Comparison of ENCODE assay signal across 35 cellular contexts in the genomic region with DNA sequence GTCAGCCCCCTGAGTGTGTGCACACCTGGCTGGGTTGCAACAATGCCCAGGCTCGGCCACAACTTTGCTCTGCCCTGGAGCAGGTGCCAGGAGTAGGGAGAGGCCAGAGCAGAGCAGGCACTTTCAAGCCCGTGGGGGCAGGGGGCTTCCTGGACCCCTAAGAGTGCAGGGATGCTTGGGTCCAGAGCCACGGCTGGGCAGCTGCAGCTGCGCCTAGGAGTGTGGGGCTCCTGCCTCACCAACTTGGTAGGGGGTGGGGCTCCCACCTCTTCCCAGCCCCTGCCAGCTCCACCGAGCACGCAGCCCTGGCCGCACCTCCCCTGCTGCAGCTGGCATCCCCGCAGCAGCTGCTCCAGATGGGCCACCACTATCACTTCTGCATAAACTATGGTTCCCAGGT. TPM values are rescaled to one million over a fixed set of nuclear protein-coding genes. Genes with fewer than 3 reads are reported as not detected.
"Had no signal": no experiment of that assay in that cellular context is flagged by ENCODE, and none has a peak within 500 bp of the region (broad histone marks: within the 10 kb centered on the region; RNA-seq: fewer than 3 reads in every experiment).

No MANE protein-coding gene starts in this region.

- H3K9me3 ChIP-seq: adrenal gland, body of pancreas had no signal

- H3K4me1 Mint-ChIP-seq: activated B cell treated with CpG ODN at 0.5 μM for 24 hours; activated CD4-positive, alpha-beta T cell treated with anti-CD3 and anti-CD28 coated beads, Interleukin-2, amount 10 ng/mL, durations not matched to agents 24 days and 14 days; activated naive CD8-positive, alpha-beta T cell treated with anti-CD3 and anti-CD28 coated beads for 36 hours; activated T-helper 17 cell treated with anti-CD3 and anti-CD28 coated beads, Interleukin-2, amount 50 U/mL, for 72 hours had no signal

- H3K27me3 ChIP-seq: adrenal gland, brain microvascular endothelial cell had no signal

- H3K27ac ChIP-seq: adrenal gland, body of pancreas, brain microvascular endothelial cell, breast epithelium, VCaP had no signal

- DNase-seq: activated B cell treated with CpG ODN at 0.5 μM for 24 hours; activated CD4-positive, alpha-beta memory T cell treated with anti-CD3 and anti-CD28 coated beads for 36 hours; activated CD4-positive, alpha-beta T cell treated with anti-CD3 and anti-CD28 coated beads for 4 hours; activated CD4-positive, alpha-beta T cell treated with anti-CD3 and anti-CD28 coated beads, Interleukin-2, amount 10 ng/mL, durations not matched to agents 24 days and 14 days; activated CD4-positive, alpha-beta T cell treated with anti-CD3 and anti-CD28 coated beads, Interleukin-2, amount 50 U/mL, for 1 hour; activated CD4-positive, alpha-beta T cell treated with anti-CD3 and anti-CD28 coated beads, Interleukin-2, amount 50 U/mL, for 4 hours; activated CD4-positive, CD25-positive, alpha-beta regulatory T cell treated with anti-CD3 and anti-CD28 coated beads, Interleukin-2, amount 50 U/mL, for 72 hours; activated CD8-positive, alpha-beta memory T cell treated with anti-CD3 and anti-CD28 coated beads, Interleukin-2, amount 50 U/mL, for 4 hours; activated CD8-positive, alpha-beta T cell treated with anti-CD3 and anti-CD28 coated beads for 36 hours; activated effector memory CD4-positive, alpha-beta T cell treated with anti-CD3 and anti-CD28 coated beads, Interleukin-2, amount 50 U/mL, for 16 hours; activated gamma-delta T cell treated with Interleukin-2 at 50 U/mL for 16 hours; activated naive CD4-positive, alpha-beta T cell; activated naive CD4-positive, alpha-beta T cell treated with anti-CD3 and anti-CD28 coated beads for 36 hours; activated naive CD4-positive, alpha-beta T cell treated with anti-CD3 and anti-CD28 coated beads, Interleukin-2, amount 50 U/mL, for 16 hours; activated naive CD8-positive, alpha-beta T cell treated with anti-CD3 and anti-CD28 coated beads for 36 hours; activated T-cell treated with anti-CD3 and anti-CD28 coated beads for 4 hours; activated T-cell treated with anti-CD3 and anti-CD28 coated beads, Interleukin-2, amount 50 U/mL, for 1 hour; activated T-cell treated with anti-CD3 and anti-CD28 coated beads, Interleukin-2, amount 50 U/mL, for 4 hours; activated T-cell treated with anti-CD3 and anti-CD28 coated beads, Interleukin-2, amount 50 U/mL, for 72 hours; adrenal gland; amniotic stem cell; aorta; body of pancreas; brain microvascular endothelial cell; central memory CD4-positive, alpha-beta T cell; T-helper 1 cell; T-helper 2 cell; T-helper 9 cell had no signal

- H3K27ac Mint-ChIP-seq: activated B cell treated with CpG ODN at 0.5 μM for 24 hours; activated CD4-positive, alpha-beta memory T cell treated with anti-CD3 and anti-CD28 coated beads for 36 hours; activated CD4-positive, alpha-beta T cell treated with anti-CD3 and anti-CD28 coated beads, Interleukin-2, amount 10 ng/mL, durations not matched to agents 24 days and 14 days; activated CD8-positive, alpha-beta T cell treated with anti-CD3 and anti-CD28 coated beads for 36 hours; activated naive CD4-positive, alpha-beta T cell treated with anti-CD3 and anti-CD28 coated beads for 36 hours; activated naive CD4-positive, alpha-beta T cell treated with anti-CD3 and anti-CD28 coated beads, Interleukin-2, amount 50 U/mL, for 72 hours; activated naive CD8-positive, alpha-beta T cell treated with anti-CD3 and anti-CD28 coated beads for 36 hours; activated T-cell treated with anti-CD3 and anti-CD28 coated beads, Interleukin-2, amount 50 U/mL, for 72 hours; activated T-helper 1 cell treated with anti-CD3 and anti-CD28 coated beads, Interleukin-12 subunit alpha, Interleukin-12 subunit beta, Interleukin-2, Interleukin-4 antibody, amounts not matched to agents 30 ng/mL and 10 ng/mL and 1 ng/mL, durations not matched to agents 14 hours and 24 hours and 36 hours; activated T-helper 17 cell treated with anti-CD3 and anti-CD28 coated beads, Interleukin-2, amount 50 U/mL, for 72 hours; T-helper 1 cell treated with Interleukin-12 subunit alpha and Interleukin-12 subunit beta and Interleukin-4 antibody, amounts not matched to agents 30 μg/mL and 1 μg/mL, for 36 hours; T-helper 2 cell treated with Interferon-gamma antibody and Interleukin-4, amounts not matched to agents 5 μg/mL and 100 μg/mL, for 36 hours had no signal

- ATAC-seq: activated CD8-positive, alpha-beta T cell treated with anti-CD3 and anti-CD28 coated beads for 36 hours; activated naive CD4-positive, alpha-beta T cell treated with anti-CD3 and anti-CD28 coated beads, Interleukin-2, amount 50 U/mL, for 72 hours; activated T-cell treated with anti-CD3 and anti-CD28 coated beads, Interleukin-2, amount 50 U/mL, for 4 hours; activated T-cell treated with anti-CD3 and anti-CD28 coated beads, Interleukin-2, amount 50 U/mL, for 72 hours; activated T-helper 17 cell treated with anti-CD3 and anti-CD28 coated beads, Interleukin-2, amount 50 U/mL, for 72 hours; body of pancreas had no signal

- H3K9me3 Mint-ChIP-seq: activated CD4-positive, alpha-beta T cell treated with anti-CD3 and anti-CD28 coated beads, Interleukin-2, amount 10 ng/mL, durations not matched to agents 24 days and 14 days had no signal

- H3K27me3 Mint-ChIP-seq: activated CD4-positive, alpha-beta T cell treated with anti-CD3 and anti-CD28 coated beads, Interleukin-2, amount 10 ng/mL, durations not matched to agents 24 days and 14 days had no signal

- H3K36me3 ChIP-seq: adrenal gland, brain microvascular endothelial cell, breast epithelium had no signal

- H3K4me3 Mint-ChIP-seq: activated B cell treated with CpG ODN at 0.5 μM for 24 hours; activated CD4-positive, alpha-beta memory T cell treated with anti-CD3 and anti-CD28 coated beads for 36 hours; activated CD4-positive, alpha-beta T cell treated with anti-CD3 and anti-CD28 coated beads, Interleukin-2, amount 10 ng/mL, durations not matched to agents 24 days and 14 days; activated CD8-positive, alpha-beta T cell treated with anti-CD3 and anti-CD28 coated beads for 36 hours; activated naive CD4-positive, alpha-beta T cell treated with anti-CD3 and anti-CD28 coated beads for 36 hours; activated naive CD8-positive, alpha-beta T cell treated with anti-CD3 and anti-CD28 coated beads for 36 hours; activated T-cell treated with anti-CD3 and anti-CD28 coated beads, Interleukin-2, amount 50 U/mL, for 4 hours; activated T-cell treated with anti-CD3 and anti-CD28 coated beads, Interleukin-2, amount 50 U/mL, for 72 hours; activated T-helper 1 cell treated with anti-CD3 and anti-CD28 coated beads, Interleukin-12 subunit alpha, Interleukin-12 subunit beta, Interleukin-2, Interleukin-4 antibody, amounts not matched to agents 30 ng/mL and 10 ng/mL and 1 ng/mL, durations not matched to agents 14 hours and 24 hours and 36 hours; activated T-helper 17 cell treated with anti-CD3 and anti-CD28 coated beads, Interleukin-2, amount 50 U/mL, for 72 hours; T-helper 1 cell treated with Interleukin-12 subunit alpha and Interleukin-12 subunit beta and Interleukin-4 antibody, amounts not matched to agents 30 μg/mL and 1 μg/mL, for 36 hours; T-helper 2 cell treated with Interferon-gamma antibody and Interleukin-4, amounts not matched to agents 5 μg/mL and 100 μg/mL, for 36 hours had no signal

- H3K4me3 ChIP-seq: adrenal gland, body of pancreas, breast epithelium had no signal

- H3K4me1 ChIP-seq: adrenal gland, body of pancreas, breast epithelium had no signal

RNA-seq across cellular contexts. Expression of a gene that starts 19.9 kb away (rescaled TPM):
- polyA plus RNA-seq: adrenal gland, aorta had no signal

RNA-seq across cellular contexts. Expression of a gene that starts 32.8 kb away (rescaled TPM):
- polyA plus RNA-seq: adrenal gland, aorta had no signal

RNA-seq across cellular contexts. Expression of a gene that starts 55.3 kb away (rescaled TPM):
- polyA plus RNA-seq: adrenal gland, aorta had no signal
